In the genomic region with DNA sequence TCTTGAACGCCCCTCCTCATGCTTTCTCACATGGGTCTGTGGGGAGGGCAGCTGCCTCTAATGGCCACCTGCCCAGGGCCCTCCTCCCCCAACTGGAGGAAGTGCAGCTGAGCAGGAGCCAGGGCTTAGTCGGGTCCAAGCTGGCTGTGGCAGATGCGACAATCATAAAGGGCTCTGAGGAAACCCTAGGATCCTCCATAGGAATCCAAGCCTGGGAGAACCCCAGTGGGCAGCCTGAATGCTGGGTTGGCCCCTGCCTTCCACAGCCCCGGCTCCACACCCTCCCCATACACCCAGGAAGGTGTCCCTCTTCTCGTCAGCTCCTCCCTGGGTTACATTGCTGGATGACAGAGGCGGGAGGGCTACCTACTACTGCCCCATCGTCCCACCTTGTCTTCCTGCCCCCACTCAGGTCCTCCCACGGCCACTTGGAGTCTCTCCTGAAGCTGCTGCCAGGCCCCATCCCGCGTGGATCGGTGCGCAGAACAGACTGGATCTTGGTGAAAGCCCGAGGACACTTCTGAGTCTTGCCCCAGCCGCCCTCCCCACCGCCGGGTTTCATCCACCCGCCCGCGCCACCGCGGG, we compare ENCODE assay signal across 8 cellular contexts. TPM values are rescaled to one million over a fixed set of nuclear protein-coding genes. Genes with fewer than 3 reads are reported as not detected.
DNase-seq lines count a peak whose midpoint lies in the region; ATAC-seq and TF ChIP-seq lines count a peak whose summit lies in the region.

No MANE protein-coding gene starts in this region.

- no peaks in the 10 kb centered on the region for H3K36me3 Mint-ChIP-seq in CD4-positive, CD25-positive, alpha-beta regulatory T cell
- no peaks in the 10 kb centered on the region for H3K36me3 Mint-ChIP-seq in neural crest cell (ENCODE audit: low read depth)

- H3K9ac ChIP-seq in duodenal mucosa (ENCODE audit: low read depth in 1 of 2, low read length in 2 of 2): no peak overlapping the region

- peaks cover 20% of the 10 kb centered on the region for H3K4me1 ChIP-seq in CD4-positive, CD25-positive, alpha-beta regulatory T cell (ENCODE audit: control insufficient read depth, insufficient read depth, low read length, poor library complexity, severe bottlenecking)
- H3K4me1 ChIP-seq in duodenal mucosa (ENCODE audit: control insufficient read depth in 1 of 2, insufficient read depth in 2 of 2, low read length in 2 of 2): peaks cover 7 to 11% of the 10 kb centered on the region in 2 donors

- H3K9me3 Mint-ChIP-seq in CD4-positive, CD25-positive, alpha-beta regulatory T cell: no peaks in the 10 kb centered on the region
- no peaks in the 10 kb centered on the region for H3K9me3 Mint-ChIP-seq in neural crest cell

- ATAC-seq in CD4-positive, CD25-positive, alpha-beta regulatory T cell (ENCODE audit: low read depth in 2 of 2): no peak

- no peaks in the 10 kb centered on the region for H3K27me3 ChIP-seq in CD4-positive, CD25-positive, alpha-beta regulatory T cell (ENCODE audit: control insufficient read depth, insufficient read depth, low read length)
- peaks cover 18 to 21% of the 10 kb centered on the region in 2 donors for H3K27me3 ChIP-seq in duodenal mucosa (ENCODE audit: control insufficient read depth in 1 of 2, insufficient read depth in 2 of 2, low read length in 2 of 2)

- peak overlapping the region; percentile 25 to 54 (median 52) for H3K27ac Mint-ChIP-seq in CD4-positive, CD25-positive, alpha-beta regulatory T cell
- H3K27ac Mint-ChIP-seq in neural crest cell (ENCODE audit: unreplicated experiment): no peak overlapping the region

- peak in 1 of 3 donors; percentile 46 for DNase-seq in CD4-positive, CD25-positive, alpha-beta regulatory T cell
- DNase-seq in neural crest cell (ENCODE audit: low read depth, low spot score): no peak
- no peak for DNase-seq in activated CD4-positive, CD25-positive, alpha-beta regulatory T cell treated with anti-CD3 and anti-CD28 coated beads, Interleukin-2, amount 50 U/mL, for 72 hours
- no peak for DNase-seq in NCI-H446 treated with DMSO at 0.1 percent for 48 hours (lab: John Stamatoyannopoulos, UW)
- DNase-seq in NCI-H1436 treated with DMSO at 0.1 percent for 48 hours (lab: John Stamatoyannopoulos, UW): no peak
- no peak for DNase-seq in NCI-H345 treated with DMSO at 0.1 percent for 48 hours (lab: John Stamatoyannopoulos, UW; ENCODE audit: unreplicated experiment)

- H3K4me3 ChIP-seq in CD4-positive, CD25-positive, alpha-beta regulatory T cell (ENCODE audit: low read depth, low read length): peak overlapping the region; percentile 37
- H3K4me3 ChIP-seq in duodenal mucosa (ENCODE audit: low read depth in 1 of 2, low read length in 2 of 2): peak overlapping the region; percentile 46 to 54

- no peaks in the 10 kb centered on the region for H3K9me3 ChIP-seq in CD4-positive, CD25-positive, alpha-beta regulatory T cell (ENCODE audit: control insufficient read depth in 2 of 2, low read length in 2 of 2)
- H3K9me3 ChIP-seq in KOPT-K1 (ENCODE audit: insufficient read depth, low read length, poor library complexity, severe bottlenecking) (no peaks in the 10 kb centered on the region), duodenal mucosa (ENCODE audit: control insufficient read depth in 1 of 2, low read length in 2 of 2) (no peaks in the 10 kb centered on the region)

- peak overlapping the region; percentile 56 to 76 (median 66) for H3K4me3 Mint-ChIP-seq in CD4-positive, CD25-positive, alpha-beta regulatory T cell
- H3K4me3 Mint-ChIP-seq in neural crest cell: peak overlapping the region; percentile 1

- no peak for TF ChIP-seq CTCF in neural crest cell (conservative IDR thresholded peaks at IDR 0.05)

- no peak overlapping the region for H3K27ac ChIP-seq in CD4-positive, CD25-positive, alpha-beta regulatory T cell (ENCODE audit: insufficient read depth, low read length, poor library complexity, severe bottlenecking)
- H3K27ac ChIP-seq in KOPT-K1 (ENCODE audit: low read depth, low read length, poor library complexity, severe bottlenecking): peak overlapping the region; percentile 64
- no peak overlapping the region for H3K27ac ChIP-seq in duodenal mucosa (ENCODE audit: low read depth, low read length)

- H3K4me1 Mint-ChIP-seq in CD4-positive, CD25-positive, alpha-beta regulatory T cell: peaks cover 0 to 18% (median 7%) of the 10 kb centered on the region in 4 donors
- H3K4me1 Mint-ChIP-seq in neural crest cell: peaks cover 6% of the 10 kb centered on the region

- H3K27me3 Mint-ChIP-seq in CD4-positive, CD25-positive, alpha-beta regulatory T cell: no peaks in the 10 kb centered on the region
- peaks cover 33% of the 10 kb centered on the region for H3K27me3 Mint-ChIP-seq in neural crest cell (ENCODE audit: low read depth)

- H3K36me3 ChIP-seq in CD4-positive, CD25-positive, alpha-beta regulatory T cell (ENCODE audit: control insufficient read depth, insufficient read depth, low read length): no peaks in the 10 kb centered on the region
- H3K36me3 ChIP-seq in KOPT-K1 (ENCODE audit: insufficient read depth, low read length) (no peaks in the 10 kb centered on the region), duodenal mucosa (ENCODE audit: control insufficient read depth in 1 of 2, insufficient read depth in 2 of 2, low read length in 2 of 2) (no peaks in the 10 kb centered on the region)

RNA-seq across cellular contexts. Expression of gene CBFB, which starts 15.6 kb away (rescaled TPM):
- total RNA-seq in CD4-positive, CD25-positive, alpha-beta regulatory T cell: 108 TPM
- 100 to 1,000 TPM in 1 of 4 donors, 10 to 100 TPM in 3; 60.9 to 104 (median 77.2) TPM for polyA plus RNA-seq in CD4-positive, CD25-positive, alpha-beta regulatory T cell
- 106 TPM in 2 replicates for total RNA-seq in neural crest cell

RNA-seq across cellular contexts. Expression of gene CES4A, which starts 24.9 kb away (rescaled TPM):
- 11.9 TPM for total RNA-seq in CD4-positive, CD25-positive, alpha-beta regulatory T cell
- polyA plus RNA-seq in CD4-positive, CD25-positive, alpha-beta regulatory T cell: 1 to 10 TPM; 1.6 to 3.0 (median 2.7) TPM
- 1.8 TPM in 2 replicates for total RNA-seq in neural crest cell

RNA-seq across cellular contexts. Expression of gene CES3, which starts 52.3 kb away (rescaled TPM):
- total RNA-seq in CD4-positive, CD25-positive, alpha-beta regulatory T cell: 0.74 TPM
- polyA plus RNA-seq in CD4-positive, CD25-positive, alpha-beta regulatory T cell: under 1 TPM; 0.10 to 0.29 (median 0.26) TPM
- 2.4 and 3.2 TPM in 2 replicates for total RNA-seq in neural crest cell
